In the genomic region with DNA sequence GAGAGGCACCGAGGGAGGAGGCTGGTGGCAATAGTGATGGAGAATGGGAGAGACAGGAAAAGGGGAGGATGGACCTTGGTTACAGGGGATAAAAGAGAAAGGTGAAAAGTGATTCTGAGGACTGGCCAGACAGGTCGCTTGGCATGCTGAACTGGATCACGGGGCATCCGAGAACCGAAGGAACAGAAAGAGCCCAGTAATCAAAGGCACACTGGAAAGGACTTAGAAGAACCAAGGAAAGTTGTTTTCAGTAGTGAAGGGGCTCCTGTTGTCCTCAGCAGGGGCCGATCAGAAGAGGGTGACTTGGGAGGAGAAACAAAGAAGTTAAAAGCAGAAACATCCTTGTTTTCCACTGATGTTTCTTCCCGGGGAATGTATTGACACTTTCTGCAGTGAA, we compare ENCODE assay signal across 14 cellular contexts. TPM values are rescaled to one million over a fixed set of nuclear protein-coding genes. Genes with fewer than 3 reads are reported as not detected.
A peak's percentile ranks its signal among the peaks of the same experiment; 100 is the strongest.
DNase-seq lines count a peak whose midpoint lies in the region; ATAC-seq and TF ChIP-seq lines count a peak whose summit lies in the region.
"Had no signal": no experiment of that assay in that cellular context is flagged by ENCODE, and none has a peak within 500 bp of the region (broad histone marks: within the 10 kb centered on the region; RNA-seq: fewer than 3 reads in every experiment).

No MANE protein-coding gene starts in this region.

- peaks cover 4 to 7% (median 6%) of the 10 kb centered on the region in 4 donors for H3K4me1 Mint-ChIP-seq in CD4-positive, alpha-beta memory T cell
- H3K4me1 Mint-ChIP-seq in immature natural killer cell: peaks cover 17 to 25% of the 10 kb centered on the region in 2 donors

- H3K27me3 ChIP-seq in CD4-positive, alpha-beta memory T cell (ENCODE audit: insufficient read depth, low read length): no peaks in the 10 kb centered on the region
- no peaks in the 10 kb centered on the region for H3K27me3 ChIP-seq in psoas muscle (ENCODE audit: insufficient read depth in 3 of 3, low read length in 2 of 3)
- H3K27me3 ChIP-seq: breast epithelium had no signal

- no peak overlapping the region for H3K4me3 ChIP-seq in CD4-positive, alpha-beta memory T cell (ENCODE audit: low read length in 2 of 2)
- H3K4me3 ChIP-seq in psoas muscle: no peak overlapping the region
- H3K4me3 ChIP-seq: breast epithelium had no signal

- WGBS in psoas muscle, 3 donors: 64 to 85% (median 77%) methylated on average over 7 of the region's 7 CpGs

- no peaks in the 10 kb centered on the region for H3K27me3 Mint-ChIP-seq in CD4-positive, alpha-beta memory T cell
- peaks cover 2 to 5% (median 3%) of the 10 kb centered on the region in 3 donors for H3K27me3 Mint-ChIP-seq in immature natural killer cell (ENCODE audit: low read depth in 3 of 3)

- H3K36me3 Mint-ChIP-seq in CD4-positive, alpha-beta memory T cell: peaks cover 37 to 64% of the 10 kb centered on the region in 2 donors
- peaks cover 21 to 47% (median 29%) of the 10 kb centered on the region in 3 donors for H3K36me3 Mint-ChIP-seq in immature natural killer cell

- CTCF ChIA-PET in CD4-positive, alpha-beta memory T cell (lab: Charles Lee; ENCODE audit: partially characterized antibody): interaction anchor here (1.3 to 1.8 kb wide), 2 partner anchors 9 to 22 kb away, joined by 6 to 10 read pairs; no protein-coding TSS in a partner anchor

- no peak for DNase-seq in CD4-positive, alpha-beta memory T cell
- peak; percentile 63 for DNase-seq in NCI-H69 (lab: John Stamatoyannopoulos, UW)
- no peak for DNase-seq in immature natural killer cell
- no peak for DNase-seq in psoas muscle
- DNase-seq in NCI-H1105 (lab: John Stamatoyannopoulos, UW): no peak
- DNase-seq in pons (ENCODE audit: low spot score): no peak
- no peak for DNase-seq in ACHN
- DNase-seq: activated CD4-positive, CD25-positive, alpha-beta regulatory T cell; activated gamma-delta T cell; cortex of kidney; NCI-H510A treated with DMSO at 0.1 percent for 48 hours; T-helper 9 cell had no signal

- H3K4me1 ChIP-seq in CD4-positive, alpha-beta memory T cell (ENCODE audit: insufficient read depth, low read length): no peaks in the 10 kb centered on the region
- peaks cover 52% of the 10 kb centered on the region for H3K4me1 ChIP-seq in psoas muscle
- H3K4me1 ChIP-seq: breast epithelium had no signal

- no peak for TF ChIP-seq CTCF in psoas muscle (IDR thresholded peaks at IDR 0.05)

- in situ Hi-C loops in ACHN (cut with HindIII; ENCODE audit: low pct_ligation_motif_present, low pct_unique_long_range_greater_than_20kb, low sequenced_read_pairs): no loop called here

- H3K4me3 Mint-ChIP-seq in CD4-positive, alpha-beta memory T cell: no peak overlapping the region
- H3K4me3 Mint-ChIP-seq in immature natural killer cell: no peak overlapping the region
- H3K4me3 Mint-ChIP-seq: stimulated activated effector memory CD8-positive, alpha-beta T cell treated with anti-CD3 and anti-CD28 coated beads, Interleukin-12 subunit alpha, Interleukin-12 subunit beta, amount 100 ng/mL, for 72 hours had no signal

- POLR2A ChIA-PET in CD4-positive, alpha-beta memory T cell (lab: Charles Lee; ENCODE audit: partially characterized antibody): interaction anchor here (1.1 kb wide), 1 partner anchor 202 kb away, joined by 3 read pairs; no protein-coding TSS in a partner anchor

- H3K9me3 Mint-ChIP-seq in CD4-positive, alpha-beta memory T cell: peaks cover 0 to 4% (median 0%) of the 10 kb centered on the region in 8 donors
- no peaks in the 10 kb centered on the region for H3K9me3 Mint-ChIP-seq in immature natural killer cell
- H3K9me3 Mint-ChIP-seq: stimulated activated effector memory CD8-positive, alpha-beta T cell treated with anti-CD3 and anti-CD28 coated beads, Interleukin-12 subunit alpha, Interleukin-12 subunit beta, amount 100 ng/mL, for 72 hours had no signal

- H3K36me3 ChIP-seq in CD4-positive, alpha-beta memory T cell (ENCODE audit: insufficient read depth, low read length): peaks cover 14% of the 10 kb centered on the region
- H3K36me3 ChIP-seq in psoas muscle (ENCODE audit: insufficient read depth in 1 of 2, low read depth in 1 of 2): peaks cover 0 to 6% of the 10 kb centered on the region in 2 donors
- H3K36me3 ChIP-seq: breast epithelium had no signal

- intact Hi-C loops in CD4-positive, alpha-beta memory T cell (cut with micrococcal nuclease): no loop called here
- intact Hi-C loops in psoas muscle (cut with DNase I): no loop called here

- H3K9me3 ChIP-seq in CD4-positive, alpha-beta memory T cell (ENCODE audit: control insufficient read depth in 1 of 2, low read length in 2 of 2): no peaks in the 10 kb centered on the region
- H3K9me3 ChIP-seq in psoas muscle: no peaks in the 10 kb centered on the region
- H3K9me3 ChIP-seq: breast epithelium had no signal

- no peak for ATAC-seq in psoas muscle
- ATAC-seq: stimulated activated effector memory CD8-positive, alpha-beta T cell treated with anti-CD3 and anti-CD28 coated beads, Interleukin-12 subunit alpha, Interleukin-12 subunit beta, amount 100 ng/mL, for 72 hours had no signal

- peak overlapping the region in 5 of 7 donors; percentile 38 to 92 (median 51) for H3K27ac Mint-ChIP-seq in CD4-positive, alpha-beta memory T cell
- peak overlapping the region in 5 of 6 donors; percentile 26 to 66 (median 56) for H3K27ac Mint-ChIP-seq in immature natural killer cell
- H3K27ac Mint-ChIP-seq: stimulated activated effector memory CD8-positive, alpha-beta T cell treated with anti-CD3 and anti-CD28 coated beads, Interleukin-12 subunit alpha, Interleukin-12 subunit beta, amount 100 ng/mL, for 72 hours had no signal

- H3K27ac ChIP-seq in CD4-positive, alpha-beta memory T cell (ENCODE audit: low read depth, low read length): no peak overlapping the region
- H3K27ac ChIP-seq in psoas muscle: peak overlapping the region; percentile 90

RNA-seq across cellular contexts. Expression of a gene that starts 18.9 kb away (rescaled TPM):
- 10 to 100 TPM; 22.2 to 24.3 TPM for total RNA-seq in CD4-positive, alpha-beta memory T cell
- polyA plus RNA-seq in CD4-positive, alpha-beta memory T cell: 10 to 100 TPM; 11.9 to 13.3 TPM
- polyA plus RNA-seq in immature natural killer cell (10 to 100 TPM; 45.4 to 56.5 (median 52.0) TPM), psoas muscle (1 to 10 TPM; 1.7 to 4.1 (median 2.2) TPM)
- 10 to 100 TPM in 2 of 4 donors, 1 to 10 TPM in 2; 1.9 to 17.3 (median 11.0) TPM for total RNA-seq in psoas muscle

RNA-seq across cellular contexts. Expression of a gene that starts 24.2 kb away (rescaled TPM):
- 10 to 100 TPM; 78.8 to 90.4 TPM for total RNA-seq in CD4-positive, alpha-beta memory T cell
- 100 to 1,000 TPM in 1 of 2 donors, 10 to 100 TPM in 1; 93.8 to 105 TPM for polyA plus RNA-seq in CD4-positive, alpha-beta memory T cell
- 100 to 1,000 TPM in 2 of 3 donors, 10 to 100 TPM in 1; 94.2 to 141 (median 119) TPM for polyA plus RNA-seq in immature natural killer cell
- total RNA-seq in psoas muscle: 100 to 1,000 TPM; 112 to 146 (median 135) TPM
- 100 to 1,000 TPM; 150 to 202 (median 177) TPM for polyA plus RNA-seq in psoas muscle
